In genomic region chr1:94163249-94163648, GRCh38 we compare ENCODE assay signal across 2 cellular contexts. TPM values are rescaled to one million over a fixed set of nuclear protein-coding genes. Genes with fewer than 3 reads are reported as not detected.
"Had no signal": no experiment of that assay in that cellular context is flagged by ENCODE, and none has a peak within 500 bp of the region (broad histone marks: within the 10 kb centered on the region; RNA-seq: fewer than 3 reads in every experiment).

No MANE protein-coding gene starts in this region.

RNA-seq across cellular contexts. Expression of gene ABCA4, which starts 42.3 kb away (rescaled TPM):
- total RNA-seq: naive thymus-derived CD4-positive, alpha-beta T cell had no signal
- polyA plus RNA-seq: naive thymus-derived CD4-positive, alpha-beta T cell; neural cell had no signal
